In the genomic region with DNA sequence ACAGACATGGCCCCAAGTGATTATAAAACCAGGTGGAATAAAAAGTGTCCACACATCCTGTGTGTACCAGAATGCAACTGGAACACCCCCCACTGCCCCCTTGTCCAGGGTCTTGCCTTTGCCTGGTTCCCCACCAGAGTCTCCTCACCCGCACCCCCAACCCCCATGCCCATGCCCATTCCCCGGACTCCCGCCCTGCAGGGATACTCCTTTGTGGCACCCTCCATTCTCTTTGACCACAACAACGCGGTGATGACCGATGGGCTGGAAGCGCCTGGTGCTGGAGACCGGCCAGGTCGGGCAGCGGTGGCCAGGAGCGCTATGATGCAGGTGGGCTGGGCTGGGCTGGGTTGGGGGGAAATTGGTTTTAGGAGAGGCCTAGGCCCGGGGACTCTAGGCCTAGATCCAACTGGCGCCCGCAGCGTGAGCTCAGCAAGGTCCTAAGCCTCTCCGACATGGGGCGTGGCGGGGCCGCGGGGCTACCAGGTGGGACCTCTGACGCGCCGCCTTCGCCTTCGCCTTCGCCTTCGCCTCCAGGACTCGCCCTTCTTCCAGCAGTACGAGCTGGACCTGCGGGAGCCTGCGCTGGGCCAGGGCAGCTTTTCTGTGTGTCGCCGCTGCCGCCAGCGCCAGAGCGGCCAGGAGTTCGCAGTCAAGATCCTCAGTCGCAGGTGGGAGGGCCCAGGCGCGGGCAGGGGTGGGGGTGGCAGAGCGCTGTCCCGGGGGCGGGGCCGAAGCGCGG, we compare ENCODE assay signal across 1 cellular context.
TF ChIP-seq lines count a peak whose summit lies in the region.

No MANE protein-coding gene starts in this region.

TF ChIP-seq in HepG2, 621 proteins besides CTCF, POLR2A, EP300 and RAD21:
- TF ChIP-seq AGO2 (optimal IDR thresholded peaks at IDR 0.05; ENCODE audit: low read depth, low read length): peak; percentile 35
- TF ChIP-seq MBNL3 (CRISPR knock-in tag; conservative IDR thresholded peaks at IDR 0.05): no peak
- TF ChIP-seq RBFOX2 (IDR thresholded peaks at IDR 0.05; ENCODE audit: low read depth, low read length): 0 out of 2 replicates have a peak, but pooled peaks have one; percentile 24
